8 cellular contexts compared by ENCODE assay signal in the genomic region with DNA sequence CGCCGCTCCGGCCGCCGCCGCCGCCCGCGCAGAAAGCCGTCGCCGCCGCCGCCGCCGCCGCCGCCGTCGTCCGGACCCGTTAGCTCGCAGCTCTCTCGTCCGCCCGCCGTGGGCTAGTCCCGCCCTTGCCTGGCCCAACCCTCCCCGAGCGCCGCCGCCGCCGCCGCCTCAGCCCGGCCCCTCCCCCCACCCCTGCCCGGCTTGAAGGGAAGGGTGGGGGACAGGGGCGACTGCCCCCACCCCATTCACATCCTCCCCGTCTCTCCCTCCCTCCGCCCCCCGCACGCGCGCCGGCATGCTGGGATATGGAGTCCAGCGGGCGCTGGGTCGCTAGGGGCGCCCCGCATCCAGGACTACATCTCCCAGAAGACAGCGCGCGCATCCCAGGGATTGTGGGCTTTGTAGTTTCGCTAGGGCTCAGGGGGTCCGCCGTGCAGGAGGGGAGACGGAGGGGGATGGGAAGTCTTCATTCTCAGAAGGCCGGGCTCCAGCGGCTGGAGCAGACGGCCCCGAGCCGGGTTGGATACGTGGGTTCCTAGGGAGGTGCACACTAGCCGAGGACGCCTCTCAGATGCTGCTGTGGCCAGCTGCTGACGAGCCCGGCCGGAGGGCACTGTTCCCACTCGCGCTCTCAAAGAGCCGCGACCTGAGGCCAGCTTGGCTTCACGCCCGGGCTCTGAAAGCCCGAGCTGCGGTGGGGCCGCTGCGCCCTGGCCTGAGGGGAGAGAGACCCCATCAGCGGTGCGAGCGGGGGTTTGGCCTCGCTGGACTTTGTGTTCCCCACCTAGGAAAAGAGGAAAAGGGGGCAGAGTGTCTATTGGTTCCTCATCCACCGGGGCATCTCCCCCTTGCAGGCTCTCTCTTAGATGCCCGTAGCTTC. TPM values are rescaled to one million over a fixed set of nuclear protein-coding genes. Genes with fewer than 3 reads are reported as not detected.
DNase-seq lines count a peak whose midpoint lies in the region; ATAC-seq and TF ChIP-seq lines count a peak whose summit lies in the region.

A gene with protein sequence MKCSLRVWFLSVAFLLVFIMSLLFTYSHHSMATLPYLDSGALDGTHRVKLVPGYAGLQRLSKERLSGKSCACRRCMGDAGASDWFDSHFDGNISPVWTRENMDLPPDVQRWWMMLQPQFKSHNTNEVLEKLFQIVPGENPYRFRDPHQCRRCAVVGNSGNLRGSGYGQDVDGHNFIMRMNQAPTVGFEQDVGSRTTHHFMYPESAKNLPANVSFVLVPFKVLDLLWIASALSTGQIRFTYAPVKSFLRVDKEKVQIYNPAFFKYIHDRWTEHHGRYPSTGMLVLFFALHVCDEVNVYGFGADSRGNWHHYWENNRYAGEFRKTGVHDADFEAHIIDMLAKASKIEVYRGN (minus strand): TSS at position 118 of the 880 bp plus-strand sequence. CDS start 40,570 bp downstream, outside the sequence.

- H3K36me3 ChIP-seq in HUES64 (ENCODE audit: insufficient read depth, low read length), result peaks cover 9% of the 10 kb centered on the region
- H3K36me3 ChIP-seq in PC-3 (ENCODE audit: low read depth, low read length), result no peaks in the 10 kb centered on the region
- H3K36me3 ChIP-seq in mucosa of stomach (ENCODE audit: control insufficient read depth, insufficient read depth, low read length), result no peaks in the 10 kb centered on the region

- no peaks in the 10 kb centered on the region for H3K27me3 Mint-ChIP-seq in Calu3 (ENCODE audit: unreplicated experiment)

- H3K9ac ChIP-seq in HUES64 (ENCODE audit: low read depth, low read length), result peak within 1 kb of the TSS; percentile 66
- H3K9ac ChIP-seq in PC-3 (ENCODE audit: low read length), result peak within 1 kb of the TSS; percentile 9; the same call in 1 of the 2 replicates
- H3K9ac ChIP-seq in mucosa of stomach (ENCODE audit: low read length), result peak within 1 kb of the TSS; percentile 58

- H3K4me2 ChIP-seq in PC-3 (ENCODE audit: low read length), result peak within 1 kb of the TSS; percentile 99

- H3K4me1 ChIP-seq in HUES64 (ENCODE audit: insufficient read depth, low read length), result peaks cover 24% of the 10 kb centered on the region
- peaks cover 15% of the 10 kb centered on the region for H3K4me1 ChIP-seq in PC-3 (ENCODE audit: insufficient read depth, low read length)
- H3K4me1 ChIP-seq in mucosa of stomach (ENCODE audit: control insufficient read depth, insufficient read depth, low read length), result peaks cover 16% of the 10 kb centered on the region

- peaks cover 21% of the 10 kb centered on the region for H3K79me2 ChIP-seq in PC-3 (ENCODE audit: low read length)

- no peaks in the 10 kb centered on the region for H4K20me1 ChIP-seq in PC-3 (ENCODE audit: low read length)

- no peaks in the 10 kb centered on the region for H3K9me3 ChIP-seq in HUES64 (ENCODE audit: insufficient read depth, low read depth, low read length)
- H3K9me3 ChIP-seq in PC-3 (ENCODE audit: low read length), result no peaks in the 10 kb centered on the region
- H3K9me3 ChIP-seq in mucosa of stomach (ENCODE audit: control insufficient read depth, low read length), result no peaks in the 10 kb centered on the region

- peak; percentile 93 for DNase-seq in Calu3
- peak; percentile 84 for DNase-seq in PC-3
- peak; percentile 91 for DNase-seq in activated T-cell treated with anti-CD3 and anti-CD28 coated beads for 48 hours (ENCODE audit: low read depth)
- DNase-seq in epithelial cell of proximal tubule (ENCODE audit: low read depth), result no peak
- peak; percentile 95 for DNase-seq in stimulated activated CD8-positive, alpha-beta memory T cell treated with anti-CD3 and anti-CD28 coated beads, Interleukin-4, amount 100 ng/mL, for 48 hours

- no TSS peak for BruUV-seq in Calu3 (replicated peaks; lab: Mats Ljungman, UMichigan)
- no TSS peak for BruUV-seq in PC-3 (replicated peaks; lab: Mats Ljungman, UMichigan)

- H3K27me3 ChIP-seq in HUES64 (ENCODE audit: insufficient read depth, low read length), result no peaks in the 10 kb centered on the region
- H3K27me3 ChIP-seq in PC-3 (ENCODE audit: low read length), result no peaks in the 10 kb centered on the region
- peaks cover 11% of the 10 kb centered on the region for H3K27me3 ChIP-seq in mucosa of stomach (ENCODE audit: control insufficient read depth, insufficient read depth, low read length)

- H3K27ac ChIP-seq in HUES64 (ENCODE audit: low read depth, low read length) (peak within 1 kb of the TSS; percentile 27; the same call in 1 of the 2 replicates), PC-3 (ENCODE audit: low read length) (no peak within 1 kb of the TSS)

- no peaks in the 10 kb centered on the region for H3K9me3 Mint-ChIP-seq in Calu3 (ENCODE audit: low read depth, unreplicated experiment)

- intact Hi-C loops in Calu3 (cut with micrococcal nuclease; ENCODE audit: unreplicated experiment), result no loop called here
- intact Hi-C loops in PC-3 (cut with micrococcal nuclease), result loop anchor here (2.0 kb wide), 1 partner anchor 58 kb away; no protein-coding TSS in a partner anchor

- H3K4me1 Mint-ChIP-seq in Calu3 (ENCODE audit: low read depth, unreplicated experiment), result peaks cover 22% of the 10 kb centered on the region

- TF ChIP-seq CTCF in Calu3 (IDR thresholded peaks at IDR 0.05; ENCODE audit: unreplicated experiment), result peak; percentile 27
- no peak for TF ChIP-seq CTCF in PC-3 (conservative IDR thresholded peaks at IDR 0.05; ENCODE audit: low read depth, low read length)
- TF ChIP-seq CTCF in epithelial cell of proximal tubule (conservative IDR thresholded peaks at IDR 0.05; ENCODE audit: low read depth, low read length), result peak; percentile 6

- H3K9me2 ChIP-seq in PC-3 (replicated peaks; ENCODE audit: low read length), result no peaks in the 10 kb centered on the region

- H3K36me3 Mint-ChIP-seq in Calu3 (ENCODE audit: insufficient read depth, unreplicated experiment), result peaks cover 22% of the 10 kb centered on the region

- ATAC-seq in GM21390 (IDR thresholded peaks at IDR 0.05; ENCODE audit: unreplicated experiment) (peak; percentile 80), PC-3 (peak; percentile 93)

- POLR2A ChIA-PET in PC-3 (lab: Charles Lee; ENCODE audit: unreplicated experiment), result no interaction called here

- peak within 1 kb of the TSS; percentile 9 for H3K27ac Mint-ChIP-seq in Calu3 (ENCODE audit: unreplicated experiment)

- H3K4me3 ChIP-seq in HUES64 (ENCODE audit: low read length) (peak within 1 kb of the TSS; percentile 72), PC-3 (ENCODE audit: low read length) (peak within 1 kb of the TSS; percentile 85), epithelial cell of proximal tubule (ENCODE audit: low read depth, low read length) (peak within 1 kb of the TSS; percentile 70), mucosa of stomach (ENCODE audit: low read length) (peak within 1 kb of the TSS; percentile 46)

- H3F3A ChIP-seq in PC-3 (ENCODE audit: low read length, unreplicated experiment), result no peaks in the 10 kb centered on the region

- 1% methylated on average over 70 of the region's 84 CpGs for WGBS in HUES64

- peak within 1 kb of the TSS; percentile 72 for H3K4me3 Mint-ChIP-seq in Calu3 (ENCODE audit: low read depth, unreplicated experiment)

- CTCF ChIA-PET in Calu3 (lab: Charles Lee) (interaction anchor here (1.2 to 2.1 kb wide), 5 partner anchors 11 to 59 kb away, joined by 4 to 13 read pairs (median 4); a partner anchor contains a TSS), PC-3 (lab: Charles Lee) (interaction anchor here (1.3 kb wide), 1 partner anchor 69 kb away, joined by 4 read pairs; no protein-coding TSS in a partner anchor)

- H2AFZ ChIP-seq in PC-3 (ENCODE audit: low read length), result peak within 1 kb of the TSS; percentile 93

RNA-seq across cellular contexts. Expression of the gene that starts here (rescaled TPM):
- 9.7 and 10.0 TPM in 2 replicates for total RNA-seq in Calu3 (2022)
- polyA plus RNA-seq in HUES64 (2013, experiment 1 of 2), result 22.3 TPM
- polyA plus RNA-seq in HUES64 (2013, experiment 2 of 2), result 24.3 TPM
- total RNA-seq in PC-3 (2014; rRNA removed), result 9.3 and 9.8 TPM in 2 replicates
- 23.3 and 28.6 TPM in 2 replicates for total RNA-seq in epithelial cell of proximal tubule

Comparison
In these comparisons a context has a peak if more than half of its experiments do, and no peak if none do; other contexts are left out.
1. H3K9ac ChIP-seq: peak in every context shown above with its lines; median percentile 66 in HUES64; 58 in mucosa of stomach; 9 in PC-3.